Comparison of ENCODE assay signal across 8 cellular contexts in genomic region chr15:66842710-66843441, GRCh38.
A peak's percentile ranks its signal among the peaks of the same experiment; 100 is the strongest.
DNase-seq lines count a peak whose midpoint lies in the region; FAIRE-seq and TF ChIP-seq lines count a peak whose summit lies in the region.

No MANE protein-coding gene starts in this region.

- peaks cover 18% of the 10 kb centered on the region for H3K4me1 Mint-ChIP-seq in progenitor cell of endocrine pancreas (ENCODE audit: low read depth)

- H3K4me3 ChIP-seq in HUES64 (ENCODE audit: low read length) (peak overlapping the region; percentile 38), ascending aorta (peak overlapping the region; percentile 57 to 60)

- peak overlapping the region; percentile 86 for H3K27ac Mint-ChIP-seq in progenitor cell of endocrine pancreas

- no peaks in the 10 kb centered on the region for H3K36me3 ChIP-seq in HUES64 (ENCODE audit: insufficient read depth, low read length)
- no peaks in the 10 kb centered on the region for H3K36me3 ChIP-seq in ascending aorta

- peaks cover 31% of the 10 kb centered on the region for H3K27me3 Mint-ChIP-seq in progenitor cell of endocrine pancreas

- no peaks in the 10 kb centered on the region for H3K9me3 Mint-ChIP-seq in progenitor cell of endocrine pancreas (ENCODE audit: low read depth)

- H3K4me1 ChIP-seq in HUES64 (ENCODE audit: insufficient read depth, low read length), result 0 out of 2 replicates have a peak, but pooled peaks cover 3% of the 10 kb centered on the region
- H3K4me1 ChIP-seq in ascending aorta, result peaks cover 21 to 40% of the 10 kb centered on the region in 2 donors

- DNase-seq in COR-L47 (lab: John Stamatoyannopoulos, UW) (peak; percentile 18), ascending aorta (ENCODE audit: low spot score in 2 of 2) (peak in 1 of 2 donors; percentile 89), hepatic stellate cell (ENCODE audit: low spot score) (peak; percentile 86), progenitor cell of endocrine pancreas (ENCODE audit: low spot score, unreplicated experiment) (no peak), NCI-H1694 treated with DMSO at 0.1 percent for 48 hours (lab: John Stamatoyannopoulos, UW) (no peak), GM12891 (ENCODE audit: insufficient read length, low spot score) (no peak)
- DNase-seq in activated effector memory CD4-positive, alpha-beta T cell treated with anti-CD3 and anti-CD28 coated beads, Interleukin-2, amount 50 U/mL, for 16 hours, result no peak

- no peak for TF ChIP-seq CTCF in ascending aorta (IDR thresholded peaks at IDR 0.05)
- TF ChIP-seq CTCF in progenitor cell of endocrine pancreas (IDR thresholded peaks at IDR 0.05; ENCODE audit: unreplicated experiment), result no peak

- no peaks in the 10 kb centered on the region for H3K36me3 Mint-ChIP-seq in progenitor cell of endocrine pancreas (ENCODE audit: insufficient read depth)

- TF ChIP-seq POLR2A in GM12891 (IDR thresholded peaks at IDR 0.05; ENCODE audit: low read depth, low read length), result no peak

- FAIRE-seq in GM12891 (lab: Jason Lieb, UNC), result no peak

- H3K9ac ChIP-seq in HUES64 (ENCODE audit: low read depth, low read length), result no peak overlapping the region

- intact Hi-C loops in ascending aorta (cut with DNase I), result loop anchor here (1.0 to 2.0 kb wide), 3 partner anchors 40 to 140 kb away; partner anchors contain the start of gene SMAD6

- 5% methylated on average over 58 of the region's 58 CpGs for WGBS in HUES64

- H3K9me3 ChIP-seq in HUES64 (ENCODE audit: insufficient read depth, low read depth, low read length) (no peaks in the 10 kb centered on the region), ascending aorta (no peaks in the 10 kb centered on the region)

- H3K27me3 ChIP-seq in HUES64 (ENCODE audit: insufficient read depth, low read length) (peaks cover 41% of the 10 kb centered on the region), ascending aorta (no peaks in the 10 kb centered on the region)

- no peak overlapping the region for H3K27ac ChIP-seq in HUES64 (ENCODE audit: low read depth, low read length)
- peak overlapping the region; percentile 89 to 95 for H3K27ac ChIP-seq in ascending aorta

- peak overlapping the region; percentile 63 for H3K4me3 Mint-ChIP-seq in progenitor cell of endocrine pancreas (ENCODE audit: low read depth)

TF ChIP-seq in GM12891, 5 proteins besides CTCF, POLR2A, EP300 and RAD21:
- no peak for TF ChIP-seq SPI1 (IDR thresholded peaks at IDR 0.05; ENCODE audit: low read depth, low read length)
- no peak for TF ChIP-seq POU2F2 (IDR thresholded peaks at IDR 0.05; ENCODE audit: low read depth, low read length)
- TF ChIP-seq PAX5 (IDR thresholded peaks at IDR 0.05; ENCODE audit: insufficient read depth, low read length, severe bottlenecking), result no peak
- no peak for TF ChIP-seq POLR2AphosphoS5 (IDR thresholded peaks at IDR 0.05; ENCODE audit: low read depth, low read length)
- no peak for TF ChIP-seq TAF1 (IDR thresholded peaks at IDR 0.05; ENCODE audit: low read depth, low read length)

Comparison
In these comparisons a context has a peak if more than half of its experiments do, and no peak if none do; other contexts are left out.
1. DNase-seq: peak in COR-L47 (single experiment) and hepatic stellate cell (single experiment); none in progenitor cell of endocrine pancreas (single experiment), NCI-H1694 treated with DMSO at 0.1 percent for 48 hours (single experiment), activated effector memory CD4-positive, alpha-beta T cell treated with anti-CD3 and anti-CD28 coated beads, Interleukin-2, amount 50 U/mL, for 16 hours (single experiment) and GM12891 (single experiment).